In genomic region chr5:39202594-39203290, GRCh38 we compare ENCODE assay signal across 14 cellular contexts. TPM values are rescaled to one million over a fixed set of nuclear protein-coding genes. Genes with fewer than 3 reads are reported as not detected.
DNase-seq lines count a peak whose midpoint lies in the region; ATAC-seq, FAIRE-seq and TF ChIP-seq lines count a peak whose summit lies in the region.
"Had no signal": no experiment of that assay in that cellular context is flagged by ENCODE, and none has a peak within 500 bp of the region (broad histone marks: within the 10 kb centered on the region; RNA-seq: fewer than 3 reads in every experiment).

No MANE protein-coding gene starts in this region.

- WGBS in heart left ventricle, 4 donors = 88 to 95% (median 90%) methylated on average over 11 of the region's 11 CpGs
- 71 to 83% methylated on average over 11 of the region's 11 CpGs for WGBS in upper lobe of left lung, 2 donors

- H3K27me3 ChIP-seq in heart left ventricle = no peaks in the 10 kb centered on the region
- H3K27me3 ChIP-seq in left ventricle myocardium inferior (ENCODE audit: low read depth) = peaks cover 7% of the 10 kb centered on the region
- H3K27me3 ChIP-seq in upper lobe of left lung = no peaks in the 10 kb centered on the region
- H3K27me3 ChIP-seq in A673 (replicated peaks; ENCODE audit: insufficient read depth, low read depth, low read length, poor library complexity) = no peaks in the 10 kb centered on the region
- H3K27me3 ChIP-seq: adrenal gland, BLaER1 had no signal

- TF ChIP-seq CTCF in heart left ventricle (IDR thresholded peaks at IDR 0.05) = no peak
- no peak for TF ChIP-seq CTCF in left ventricle myocardium inferior (IDR thresholded peaks at IDR 0.05; ENCODE audit: borderline replicate concordance)
- TF ChIP-seq CTCF in upper lobe of left lung (IDR thresholded peaks at IDR 0.05) = no peak
- TF ChIP-seq CTCF in A673 (conservative IDR thresholded peaks at IDR 0.05; ENCODE audit: low read depth, low read length) = no peak

- peak in 3 of 4 donors; percentile 22 to 54 (median 41) for ATAC-seq in heart left ventricle
- peak in 1 of 2 donors; percentile 78 for ATAC-seq in upper lobe of left lung (ENCODE audit: low FRiP score in 2 of 2)
- no peak for ATAC-seq in sciatic nerve

- no peaks in the 10 kb centered on the region for H3K9me3 ChIP-seq in heart left ventricle
- H3K9me3 ChIP-seq in left ventricle myocardium inferior (replicated peaks) = no peaks in the 10 kb centered on the region
- no peaks in the 10 kb centered on the region for H3K9me3 ChIP-seq in upper lobe of left lung
- no peaks in the 10 kb centered on the region for H3K9me3 ChIP-seq in A673 (ENCODE audit: low read depth, low read length, poor library complexity, severe bottlenecking)
- H3K9me3 ChIP-seq: adrenal gland, BLaER1, HAP-1 had no signal

- POLR2A ChIA-PET in A673 (lab: Charles Lee; ENCODE audit: low non-redundant PET) = interaction anchor here (0.6 kb wide), 1 partner anchor 37 kb away, joined by 3 read pairs; no protein-coding TSS in a partner anchor

- intact Hi-C loops in heart left ventricle (cut with DNase I) = no loop called here
- intact Hi-C loops in left ventricle myocardium inferior (cut with micrococcal nuclease) = no loop called here
- intact Hi-C loops in A673 (cut with micrococcal nuclease; ENCODE audit: unreplicated experiment) = no loop called here
- intact Hi-C loops in sciatic nerve (cut with DNase I) = no loop called here

- no peak for TF ChIP-seq EP300 in upper lobe of left lung (IDR thresholded peaks at IDR 0.05)

- FAIRE-seq in endometrium (lab: Jason Lieb, UNC) = peak; percentile 15

- DNase-seq in heart left ventricle = no peak
- DNase-seq in left ventricle myocardium inferior = no peak
- no peak for DNase-seq in upper lobe of left lung
- no peak for DNase-seq in A673 (ENCODE audit: low spot score)
- DNase-seq in COR-L47 (lab: John Stamatoyannopoulos, UW) = no peak
- no peak for DNase-seq in sciatic nerve (ENCODE audit: low spot score)
- DNase-seq: endodermal cell, NCI-H1092, NCI-H510A treated with DMSO at 0.1 percent for 48 hours had no signal

- peak overlapping the region; percentile 93 for H3K4me3 Mint-ChIP-seq in T-helper 1 cell treated with Interleukin-12 subunit alpha and Interleukin-12 subunit beta and Interleukin-4 antibody, amounts not matched to agents 30 μg/mL and 1 μg/mL, for 36 hours
- H3K4me3 Mint-ChIP-seq: endodermal cell had no signal

- H3K9me3 Mint-ChIP-seq in T-helper 1 cell treated with Interleukin-12 subunit alpha and Interleukin-12 subunit beta and Interleukin-4 antibody, amounts not matched to agents 30 μg/mL and 1 μg/mL, for 36 hours = no peaks in the 10 kb centered on the region
- H3K9me3 Mint-ChIP-seq: endodermal cell had no signal

- H3K4me1 ChIP-seq in heart left ventricle (peaks cover 0 to 92% (median 0%) of the 10 kb centered on the region in 12 donors), left ventricle myocardium inferior (no peaks in the 10 kb centered on the region), upper lobe of left lung (peaks cover 0 to 8% (median 0%) of the 10 kb centered on the region in 4 donors), A673 (ENCODE audit: insufficient read depth, low read length, poor library complexity, severe bottlenecking) (no peaks in the 10 kb centered on the region)
- H3K4me1 ChIP-seq: adrenal gland, BLaER1, HAP-1 had no signal

- no TSS peak for BruUV-seq in A673 (replicated peaks; lab: Mats Ljungman, UMichigan)

- TF ChIP-seq POLR2A in heart left ventricle (IDR thresholded peaks at IDR 0.05) (no peak), upper lobe of left lung (IDR thresholded peaks at IDR 0.05) (peak in 1 of 4 donors; percentile 37)

- H3K27ac ChIP-seq in heart left ventricle = peak overlapping the region in 1 of 12 donors; percentile 79
- no peak overlapping the region for H3K27ac ChIP-seq in left ventricle myocardium inferior (replicated peaks)
- peak overlapping the region; percentile 0 to 76 (median 50) for H3K27ac ChIP-seq in upper lobe of left lung
- no peak overlapping the region for H3K27ac ChIP-seq in A673 (ENCODE audit: low read depth, low read length, poor library complexity, severe bottlenecking)
- H3K27ac ChIP-seq: adrenal gland, BLaER1 had no signal

- H3K4me1 Mint-ChIP-seq in T-helper 1 cell treated with Interleukin-12 subunit alpha and Interleukin-12 subunit beta and Interleukin-4 antibody, amounts not matched to agents 30 μg/mL and 1 μg/mL, for 36 hours (ENCODE audit: low read depth) = peaks cover 40% of the 10 kb centered on the region
- H3K4me1 Mint-ChIP-seq: endodermal cell had no signal

- peak overlapping the region in 2 of 12 donors; percentile 9 to 48 for H3K4me3 ChIP-seq in heart left ventricle
- no peak overlapping the region for H3K4me3 ChIP-seq in left ventricle myocardium inferior
- H3K4me3 ChIP-seq in upper lobe of left lung = peak overlapping the region in 1 of 4 donors; percentile 14
- no peak overlapping the region for H3K4me3 ChIP-seq in A673 (ENCODE audit: low read depth, low read length, poor library complexity, severe bottlenecking)
- H3K4me3 ChIP-seq: adrenal gland, BLaER1, HAP-1 had no signal

- peaks cover 28% of the 10 kb centered on the region for H3K36me3 Mint-ChIP-seq in T-helper 1 cell treated with Interleukin-12 subunit alpha and Interleukin-12 subunit beta and Interleukin-4 antibody, amounts not matched to agents 30 μg/mL and 1 μg/mL, for 36 hours (ENCODE audit: low read depth)

- CTCF ChIA-PET in A673 (lab: Charles Lee) = no interaction called here

- no peaks in the 10 kb centered on the region for H3K27me3 Mint-ChIP-seq in T-helper 1 cell treated with Interleukin-12 subunit alpha and Interleukin-12 subunit beta and Interleukin-4 antibody, amounts not matched to agents 30 μg/mL and 1 μg/mL, for 36 hours (ENCODE audit: low read depth)

- H3K36me3 ChIP-seq in heart left ventricle = no peaks in the 10 kb centered on the region
- no peaks in the 10 kb centered on the region for H3K36me3 ChIP-seq in left ventricle myocardium inferior
- H3K36me3 ChIP-seq in upper lobe of left lung = no peaks in the 10 kb centered on the region
- no peaks in the 10 kb centered on the region for H3K36me3 ChIP-seq in A673 (ENCODE audit: insufficient read depth, low read length, poor library complexity, severe bottlenecking)
- H3K36me3 ChIP-seq: adrenal gland, BLaER1, HAP-1 had no signal

- H3K27ac Mint-ChIP-seq in T-helper 1 cell treated with Interleukin-12 subunit alpha and Interleukin-12 subunit beta and Interleukin-4 antibody, amounts not matched to agents 30 μg/mL and 1 μg/mL, for 36 hours = peak overlapping the region; percentile 94
- H3K27ac Mint-ChIP-seq: endodermal cell had no signal

RNA-seq across cellular contexts. Expression of gene FYB1, which starts 16.6 kb away (rescaled TPM):
- total RNA-seq in heart left ventricle (10 to 100 TPM in 2 of 9 donors, 1 to 10 TPM in 7; 1.6 to 67.2 (median 3.1) TPM), left ventricle myocardium inferior (4.9 TPM), upper lobe of left lung (10 to 100 TPM; 24.0 to 97.4 (median 42.5) TPM), A673 (2021) (not detected in 2 replicates), sciatic nerve (31.3 TPM)
- under 1 TPM; 0.82 to 0.88 TPM for polyA plus RNA-seq in heart left ventricle
- total RNA-seq: endodermal cell had no signal

Comparison
In these comparisons a context has a peak if more than half of its experiments do, and no peak if none do; other contexts are left out.
1. H3K27ac ChIP-seq: peak in upper lobe of left lung (4 of 4); none in left ventricle myocardium inferior (single experiment) and A673 (single experiment).